In genomic region chr11:12330491-12331231, GRCh38 we compare ENCODE assay signal across 9 cellular contexts. TPM values are rescaled to one million over a fixed set of nuclear protein-coding genes. Genes with fewer than 3 reads are reported as not detected.
DNase-seq lines count a peak whose midpoint lies in the region; ATAC-seq and TF ChIP-seq lines count a peak whose summit lies in the region.
"Had no signal": no experiment of that assay in that cellular context is flagged by ENCODE, and none has a peak within 500 bp of the region (broad histone marks: within the 10 kb centered on the region; RNA-seq: fewer than 3 reads in every experiment).

No MANE protein-coding gene starts in this region.

- H3K27me3 Mint-ChIP-seq in Calu3 (ENCODE audit: unreplicated experiment), result no peaks in the 10 kb centered on the region
- H3K27me3 Mint-ChIP-seq in MCF 10A (ENCODE audit: insufficient read depth, unreplicated experiment), result no peaks in the 10 kb centered on the region
- H3K27me3 Mint-ChIP-seq in mesothelial cell of epicardium (ENCODE audit: low read depth), result no peaks in the 10 kb centered on the region
- H3K27me3 Mint-ChIP-seq in immature natural killer cell (ENCODE audit: low read depth in 3 of 3), result peaks cover under 1 to 3% (median 1%) of the 10 kb centered on the region in 3 donors
- no peaks in the 10 kb centered on the region for H3K27me3 Mint-ChIP-seq in activated naive CD8-positive, alpha-beta T cell treated with anti-CD3 and anti-CD28 coated beads for 36 hours

- DNase-seq in Calu3, result peak; percentile 13
- DNase-seq in NCI-H2081 (lab: John Stamatoyannopoulos, UW), result peak; percentile 70 to 87
- peak; percentile 6 for DNase-seq in MCF 10A (ENCODE audit: unreplicated experiment)
- no peak for DNase-seq in mesothelial cell of epicardium (ENCODE audit: low spot score in 2 of 2, unreplicated experiment in 2 of 2)
- DNase-seq in immature natural killer cell, result no peak
- no peak for DNase-seq in activated naive CD8-positive, alpha-beta T cell treated with anti-CD3 and anti-CD28 coated beads for 36 hours
- no peak for DNase-seq in dermis blood vessel endothelial cell

- peaks cover 18% of the 10 kb centered on the region for H3K4me1 Mint-ChIP-seq in Calu3 (ENCODE audit: low read depth, unreplicated experiment)
- H3K4me1 Mint-ChIP-seq in MCF 10A (ENCODE audit: insufficient read depth, unreplicated experiment), result peaks cover 4% of the 10 kb centered on the region
- H3K4me1 Mint-ChIP-seq in mesothelial cell of epicardium, result peaks cover 17% of the 10 kb centered on the region
- peaks cover 0 to 5% of the 10 kb centered on the region in 2 donors for H3K4me1 Mint-ChIP-seq in immature natural killer cell
- H3K4me1 Mint-ChIP-seq in activated naive CD8-positive, alpha-beta T cell treated with anti-CD3 and anti-CD28 coated beads for 36 hours, result peaks cover 4% of the 10 kb centered on the region

- TF ChIP-seq CTCF in Calu3 (IDR thresholded peaks at IDR 0.05; ENCODE audit: unreplicated experiment) (no peak), MCF 10A (IDR thresholded peaks at IDR 0.05; ENCODE audit: unreplicated experiment) (no peak), mesothelial cell of epicardium (IDR thresholded peaks at IDR 0.05; ENCODE audit: unreplicated experiment) (no peak)

- H3K36me3 Mint-ChIP-seq in Calu3 (ENCODE audit: insufficient read depth, unreplicated experiment) (no peaks in the 10 kb centered on the region), MCF 10A (ENCODE audit: insufficient read depth, unreplicated experiment) (no peaks in the 10 kb centered on the region), mesothelial cell of epicardium (no peaks in the 10 kb centered on the region), immature natural killer cell (peaks cover 0 to 7% (median 0%) of the 10 kb centered on the region in 3 donors)
- H3K36me3 Mint-ChIP-seq in activated naive CD8-positive, alpha-beta T cell treated with anti-CD3 and anti-CD28 coated beads for 36 hours, result peaks cover 1% of the 10 kb centered on the region

- BruUV-seq in Calu3 (replicated peaks; lab: Mats Ljungman, UMichigan) (no TSS peak), MCF 10A (replicated peaks; lab: Mats Ljungman, UMichigan) (no TSS peak)

- intact Hi-C loops in Calu3 (cut with micrococcal nuclease; ENCODE audit: unreplicated experiment), result loop anchor here (1.0 to 10.0 kb wide), 6 partner anchors 30 to 614 kb away; no protein-coding TSS in a partner anchor
- intact Hi-C loops in MCF 10A (cut with micrococcal nuclease), result loop anchor here (1.0 to 5.0 kb wide), 8 partner anchors 43 to 877 kb away; partner anchors contain the start of gene TEAD1

- CTCF ChIA-PET in Calu3 (lab: Charles Lee), result interaction anchor here (0.7 to 2.2 kb wide), 14 partner anchors 32 to 1043 kb away, joined by 3 to 13 read pairs (median 5); partner anchors contain the start of genes PARVA and TEAD1
- CTCF ChIA-PET in MCF 10A (lab: Yijun Ruan, JAX), result interaction anchor here (0.6 to 4.4 kb wide), 77 partner anchors 9 to 1322 kb away, joined by 3 to 44 read pairs (median 4); partner anchors contain the start of gene TEAD1

- POLR2A ChIA-PET in MCF 10A (lab: Yijun Ruan, JAX), result interaction anchor here (0.5 to 1.9 kb wide), 9 partner anchors 155 to 846 kb away, joined by 3 to 6 read pairs (median 4); partner anchors contain the start of gene TEAD1

- ATAC-seq in GM21786 (IDR thresholded peaks at IDR 0.05; ENCODE audit: unreplicated experiment), result no peak
- ATAC-seq: activated CD4-positive, CD25-positive, alpha-beta regulatory T cell treated with anti-CD3 and anti-CD28 coated beads, Interleukin-2, amount 50 U/mL, for 24 hours had no signal

- H3K4me3 Mint-ChIP-seq in Calu3 (ENCODE audit: low read depth, unreplicated experiment) (no peak overlapping the region), MCF 10A (ENCODE audit: unreplicated experiment) (no peak overlapping the region), mesothelial cell of epicardium (no peak overlapping the region), immature natural killer cell (no peak overlapping the region)
- no peak overlapping the region for H3K4me3 Mint-ChIP-seq in activated naive CD8-positive, alpha-beta T cell treated with anti-CD3 and anti-CD28 coated beads for 36 hours

- H3K9me3 Mint-ChIP-seq in Calu3 (ENCODE audit: low read depth, unreplicated experiment) (no peaks in the 10 kb centered on the region), MCF 10A (ENCODE audit: unreplicated experiment) (no peaks in the 10 kb centered on the region), mesothelial cell of epicardium (no peaks in the 10 kb centered on the region), immature natural killer cell (no peaks in the 10 kb centered on the region)
- no peaks in the 10 kb centered on the region for H3K9me3 Mint-ChIP-seq in activated naive CD8-positive, alpha-beta T cell treated with anti-CD3 and anti-CD28 coated beads for 36 hours

- no peak overlapping the region for H3K27ac Mint-ChIP-seq in Calu3 (ENCODE audit: unreplicated experiment)
- H3K27ac Mint-ChIP-seq in MCF 10A (ENCODE audit: low read depth, unreplicated experiment), result peak overlapping the region; percentile 87
- peak overlapping the region; percentile 51 for H3K27ac Mint-ChIP-seq in mesothelial cell of epicardium
- no peak overlapping the region for H3K27ac Mint-ChIP-seq in immature natural killer cell
- H3K27ac Mint-ChIP-seq in activated naive CD8-positive, alpha-beta T cell treated with anti-CD3 and anti-CD28 coated beads for 36 hours, result no peak overlapping the region

RNA-seq across cellular contexts. Expression of gene PARVA, which starts 46.7 kb away (rescaled TPM):
- total RNA-seq in Calu3 (2022) (18.3 and 22.9 TPM in 2 replicates), MCF 10A (2022) (26.5 and 36.7 TPM in 2 replicates), mesothelial cell of epicardium (77.1 to 78.3 TPM (median 78.2 TPM) in 3 replicates), dermis blood vessel endothelial cell (25.5 and 41.7 TPM in 2 replicates)
- not detected for polyA plus RNA-seq in immature natural killer cell
- total RNA-seq in activated naive CD8-positive, alpha-beta T cell treated with anti-CD3 and anti-CD28 coated beads for 36 hours, result under 1 TPM in 1 of 2 experiments, not detected in 1; 0.04 TPM

Comparison
In these comparisons a context has a peak if more than half of its experiments do, and no peak if none do; other contexts are left out.
1. DNase-seq: peak in Calu3 (single experiment), NCI-H2081 (2 of 2) and MCF 10A (single experiment); none in mesothelial cell of epicardium (0 of 2), immature natural killer cell (0 of 3), activated naive CD8-positive, alpha-beta T cell treated with anti-CD3 and anti-CD28 coated beads for 36 hours (single experiment) and dermis blood vessel endothelial cell (single experiment).
2. H3K27ac Mint-ChIP-seq: peak in MCF 10A (single experiment) and mesothelial cell of epicardium (single experiment); none in Calu3 (single experiment), immature natural killer cell (0 of 6) and activated naive CD8-positive, alpha-beta T cell treated with anti-CD3 and anti-CD28 coated beads for 36 hours (single experiment).
3. RNA of gene PARVA, which starts 46.7 kb away (total RNA-seq): 77.1 to 78.3 TPM in mesothelial cell of epicardium, 26.5 to 36.7 TPM in MCF 10A, 25.5 to 41.7 TPM in dermis blood vessel endothelial cell and 18.3 to 22.9 TPM in Calu3; 0.04 TPM in activated naive CD8-positive, alpha-beta T cell treated with anti-CD3 and anti-CD28 coated beads for 36 hours; every median in the first group is over 10 times any median in the second.